In the genomic region with DNA sequence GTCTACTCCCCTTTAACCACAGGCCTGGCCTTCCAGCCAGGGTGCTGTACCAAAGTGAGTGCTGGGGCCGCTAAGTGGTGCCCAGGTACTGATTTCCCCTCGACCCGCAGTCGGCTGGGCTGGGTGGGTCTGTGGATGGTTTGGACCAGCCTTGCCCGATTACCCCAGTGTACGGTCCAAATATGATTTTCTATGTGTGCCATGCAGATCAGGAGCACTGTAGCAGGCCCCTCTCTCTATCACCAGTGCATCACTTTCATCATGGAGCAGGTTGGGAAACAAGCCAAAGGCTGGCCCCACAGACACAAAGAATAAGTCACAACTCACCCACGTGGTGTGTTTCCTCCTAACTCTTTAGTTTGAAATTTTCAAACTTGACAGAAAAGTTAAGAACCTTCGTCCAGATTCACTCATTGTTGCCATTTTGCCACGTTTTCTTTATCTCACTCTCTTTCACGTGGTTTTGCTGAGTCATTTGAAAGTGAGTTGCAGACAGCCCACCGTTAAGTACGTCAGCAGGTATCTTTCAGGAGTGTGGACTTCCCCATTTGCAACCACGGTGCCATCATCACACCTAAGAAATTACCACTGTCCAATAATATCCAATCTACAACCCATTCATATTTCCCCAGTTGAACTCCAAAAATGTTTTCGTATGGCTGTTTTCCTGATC, we compare ENCODE assay signal across 1 cellular context.
TF ChIP-seq lines count a peak whose summit lies in the region.

No MANE protein-coding gene starts in this region.

TF ChIP-seq in GM12878, 131 proteins besides CTCF, POLR2A, EP300 and RAD21 (continued from another document and continues in another):
- TF ChIP-seq, protein P1, sequence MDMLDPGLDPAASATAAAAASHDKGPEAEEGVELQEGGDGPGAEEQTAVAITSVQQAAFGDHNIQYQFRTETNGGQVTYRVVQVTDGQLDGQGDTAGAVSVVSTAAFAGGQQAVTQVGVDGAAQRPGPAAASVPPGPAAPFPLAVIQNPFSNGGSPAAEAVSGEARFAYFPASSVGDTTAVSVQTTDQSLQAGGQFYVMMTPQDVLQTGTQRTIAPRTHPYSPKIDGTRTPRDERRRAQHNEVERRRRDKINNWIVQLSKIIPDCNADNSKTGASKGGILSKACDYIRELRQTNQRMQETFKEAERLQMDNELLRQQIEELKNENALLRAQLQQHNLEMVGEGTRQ (IDR thresholded peaks at IDR 0.05; ENCODE audit: borderline replicate concordance, low read depth, low read length) = peak; percentile 39; the same call in 1 of the 2 replicates
- TF ChIP-seq IRF4 (IDR thresholded peaks at IDR 0.05; ENCODE audit: low read depth, low read length) (peak; percentile 87), SPI1 (IDR thresholded peaks at IDR 0.05; ENCODE audit: borderline replicate concordance, insufficient read depth, low read depth, low read length) (peak; percentile 96), WRNIP1 (IDR thresholded peaks at IDR 0.05; ENCODE audit: borderline replicate concordance, low read depth, low read length) (no peak), POU2F2 (IDR thresholded peaks at IDR 0.05; ENCODE audit: borderline replicate concordance, low read depth, low read length) (peak; percentile 84; the same call in 2 of the 3 replicates), IKZF2 (IDR thresholded peaks at IDR 0.05) (peak; percentile 95 to 97), NBN (IDR thresholded peaks at IDR 0.05) (peak; percentile 98), LARP7 (IDR thresholded peaks at IDR 0.05) (no peak), YY1 (IDR thresholded peaks at IDR 0.05; ENCODE audit: low read depth, low read length) (0 out of 2 replicates have a peak, but pooled peaks have one; percentile 55), JUND (IDR thresholded peaks at IDR 0.05; ENCODE audit: low read depth, low read length) (peak; percentile 80), MYC (IDR thresholded peaks at IDR 0.05; ENCODE audit: insufficient read depth, insufficient read length, insufficient replicate concordance, low read length, severe bottlenecking) (peak; percentile 20), NR2F1 (conservative IDR thresholded peaks at IDR 0.05) (0 out of 2 replicates have a peak, but pooled peaks have one; percentile 17), NFXL1 (IDR thresholded peaks at IDR 0.05; ENCODE audit: borderline replicate concordance) (no peak), SREBF1 (IDR thresholded peaks at IDR 0.05; ENCODE audit: low read length) (no peak), SMARCA5 (IDR thresholded peaks at IDR 0.05) (peak; percentile 97), PAX8 (IDR thresholded peaks at IDR 0.05) (no peak), KDM1A (IDR thresholded peaks at IDR 0.05; ENCODE audit: borderline replicate concordance) (no peak), SIN3A (IDR thresholded peaks at IDR 0.05; ENCODE audit: low read depth, low read length) (no peak), EED (IDR thresholded peaks at IDR 0.05; ENCODE audit: low read depth) (peak; percentile 47; the same call in 1 of the 2 replicates), MTA3 (IDR thresholded peaks at IDR 0.05; ENCODE audit: borderline replicate concordance, low read length) (peak; percentile 44; the same call in 1 of the 2 replicates), KAT2A (conservative IDR thresholded peaks at IDR 0.05; ENCODE audit: control insufficient read depth, low read depth, low read length) (no peak), SIX5 (IDR thresholded peaks at IDR 0.05; ENCODE audit: low read depth, low read length, severe bottlenecking) (no peak)
- TF ChIP-seq, protein P2, sequence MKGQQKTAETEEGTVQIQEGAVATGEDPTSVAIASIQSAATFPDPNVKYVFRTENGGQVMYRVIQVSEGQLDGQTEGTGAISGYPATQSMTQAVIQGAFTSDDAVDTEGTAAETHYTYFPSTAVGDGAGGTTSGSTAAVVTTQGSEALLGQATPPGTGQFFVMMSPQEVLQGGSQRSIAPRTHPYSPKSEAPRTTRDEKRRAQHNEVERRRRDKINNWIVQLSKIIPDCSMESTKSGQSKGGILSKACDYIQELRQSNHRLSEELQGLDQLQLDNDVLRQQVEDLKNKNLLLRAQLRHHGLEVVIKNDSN (IDR thresholded peaks at IDR 0.05; ENCODE audit: borderline replicate concordance, extremely low read length, insufficient read depth, low read depth, low read length) = no peak
- TF ChIP-seq, protein P3, sequence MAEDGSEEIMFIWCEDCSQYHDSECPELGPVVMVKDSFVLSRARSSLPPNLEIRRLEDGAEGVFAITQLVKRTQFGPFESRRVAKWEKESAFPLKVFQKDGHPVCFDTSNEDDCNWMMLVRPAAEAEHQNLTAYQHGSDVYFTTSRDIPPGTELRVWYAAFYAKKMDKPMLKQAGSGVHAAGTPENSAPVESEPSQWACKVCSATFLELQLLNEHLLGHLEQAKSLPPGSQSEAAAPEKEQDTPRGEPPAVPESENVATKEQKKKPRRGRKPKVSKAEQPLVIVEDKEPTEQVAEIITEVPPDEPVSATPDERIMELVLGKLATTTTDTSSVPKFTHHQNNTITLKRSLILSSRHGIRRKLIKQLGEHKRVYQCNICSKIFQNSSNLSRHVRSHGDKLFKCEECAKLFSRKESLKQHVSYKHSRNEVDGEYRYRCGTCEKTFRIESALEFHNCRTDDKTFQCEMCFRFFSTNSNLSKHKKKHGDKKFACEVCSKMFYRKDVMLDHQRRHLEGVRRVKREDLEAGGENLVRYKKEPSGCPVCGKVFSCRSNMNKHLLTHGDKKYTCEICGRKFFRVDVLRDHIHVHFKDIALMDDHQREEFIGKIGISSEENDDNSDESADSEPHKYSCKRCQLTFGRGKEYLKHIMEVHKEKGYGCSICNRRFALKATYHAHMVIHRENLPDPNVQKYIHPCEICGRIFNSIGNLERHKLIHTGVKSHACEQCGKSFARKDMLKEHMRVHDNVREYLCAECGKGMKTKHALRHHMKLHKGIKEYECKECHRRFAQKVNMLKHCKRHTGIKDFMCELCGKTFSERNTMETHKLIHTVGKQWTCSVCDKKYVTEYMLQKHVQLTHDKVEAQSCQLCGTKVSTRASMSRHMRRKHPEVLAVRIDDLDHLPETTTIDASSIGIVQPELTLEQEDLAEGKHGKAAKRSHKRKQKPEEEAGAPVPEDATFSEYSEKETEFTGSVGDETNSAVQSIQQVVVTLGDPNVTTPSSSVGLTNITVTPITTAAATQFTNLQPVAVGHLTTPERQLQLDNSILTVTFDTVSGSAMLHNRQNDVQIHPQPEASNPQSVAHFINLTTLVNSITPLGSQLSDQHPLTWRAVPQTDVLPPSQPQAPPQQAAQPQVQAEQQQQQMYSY (CRISPR knock-in tag; IDR thresholded peaks at IDR 0.05) = no peak
- TF ChIP-seq, protein P4, sequence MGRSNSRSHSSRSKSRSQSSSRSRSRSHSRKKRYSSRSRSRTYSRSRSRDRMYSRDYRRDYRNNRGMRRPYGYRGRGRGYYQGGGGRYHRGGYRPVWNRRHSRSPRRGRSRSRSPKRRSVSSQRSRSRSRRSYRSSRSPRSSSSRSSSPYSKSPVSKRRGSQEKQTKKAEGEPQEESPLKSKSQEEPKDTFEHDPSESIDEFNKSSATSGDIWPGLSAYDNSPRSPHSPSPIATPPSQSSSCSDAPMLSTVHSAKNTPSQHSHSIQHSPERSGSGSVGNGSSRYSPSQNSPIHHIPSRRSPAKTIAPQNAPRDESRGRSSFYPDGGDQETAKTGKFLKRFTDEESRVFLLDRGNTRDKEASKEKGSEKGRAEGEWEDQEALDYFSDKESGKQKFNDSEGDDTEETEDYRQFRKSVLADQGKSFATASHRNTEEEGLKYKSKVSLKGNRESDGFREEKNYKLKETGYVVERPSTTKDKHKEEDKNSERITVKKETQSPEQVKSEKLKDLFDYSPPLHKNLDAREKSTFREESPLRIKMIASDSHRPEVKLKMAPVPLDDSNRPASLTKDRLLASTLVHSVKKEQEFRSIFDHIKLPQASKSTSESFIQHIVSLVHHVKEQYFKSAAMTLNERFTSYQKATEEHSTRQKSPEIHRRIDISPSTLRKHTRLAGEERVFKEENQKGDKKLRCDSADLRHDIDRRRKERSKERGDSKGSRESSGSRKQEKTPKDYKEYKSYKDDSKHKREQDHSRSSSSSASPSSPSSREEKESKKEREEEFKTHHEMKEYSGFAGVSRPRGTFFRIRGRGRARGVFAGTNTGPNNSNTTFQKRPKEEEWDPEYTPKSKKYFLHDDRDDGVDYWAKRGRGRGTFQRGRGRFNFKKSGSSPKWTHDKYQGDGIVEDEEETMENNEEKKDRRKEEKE (IDR thresholded peaks at IDR 0.05) = no peak
- TF ChIP-seq, protein P5, sequence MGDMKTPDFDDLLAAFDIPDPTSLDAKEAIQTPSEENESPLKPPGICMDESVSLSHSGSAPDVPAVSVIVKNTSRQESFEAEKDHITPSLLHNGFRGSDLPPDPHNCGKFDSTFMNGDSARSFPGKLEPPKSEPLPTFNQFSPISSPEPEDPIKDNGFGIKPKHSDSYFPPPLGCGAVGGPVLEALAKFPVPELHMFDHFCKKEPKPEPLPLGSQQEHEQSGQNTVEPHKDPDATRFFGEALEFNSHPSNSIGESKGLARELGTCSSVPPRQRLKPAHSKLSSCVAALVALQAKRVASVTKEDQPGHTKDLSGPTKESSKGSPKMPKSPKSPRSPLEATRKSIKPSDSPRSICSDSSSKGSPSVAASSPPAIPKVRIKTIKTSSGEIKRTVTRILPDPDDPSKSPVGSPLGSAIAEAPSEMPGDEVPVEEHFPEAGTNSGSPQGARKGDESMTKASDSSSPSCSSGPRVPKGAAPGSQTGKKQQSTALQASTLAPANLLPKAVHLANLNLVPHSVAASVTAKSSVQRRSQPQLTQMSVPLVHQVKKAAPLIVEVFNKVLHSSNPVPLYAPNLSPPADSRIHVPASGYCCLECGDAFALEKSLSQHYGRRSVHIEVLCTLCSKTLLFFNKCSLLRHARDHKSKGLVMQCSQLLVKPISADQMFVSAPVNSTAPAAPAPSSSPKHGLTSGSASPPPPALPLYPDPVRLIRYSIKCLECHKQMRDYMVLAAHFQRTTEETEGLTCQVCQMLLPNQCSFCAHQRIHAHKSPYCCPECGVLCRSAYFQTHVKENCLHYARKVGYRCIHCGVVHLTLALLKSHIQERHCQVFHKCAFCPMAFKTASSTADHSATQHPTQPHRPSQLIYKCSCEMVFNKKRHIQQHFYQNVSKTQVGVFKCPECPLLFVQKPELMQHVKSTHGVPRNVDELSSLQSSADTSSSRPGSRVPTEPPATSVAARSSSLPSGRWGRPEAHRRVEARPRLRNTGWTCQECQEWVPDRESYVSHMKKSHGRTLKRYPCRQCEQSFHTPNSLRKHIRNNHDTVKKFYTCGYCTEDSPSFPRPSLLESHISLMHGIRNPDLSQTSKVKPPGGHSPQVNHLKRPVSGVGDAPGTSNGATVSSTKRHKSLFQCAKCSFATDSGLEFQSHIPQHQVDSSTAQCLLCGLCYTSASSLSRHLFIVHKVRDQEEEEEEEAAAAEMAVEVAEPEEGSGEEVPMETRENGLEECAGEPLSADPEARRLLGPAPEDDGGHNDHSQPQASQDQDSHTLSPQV (IDR thresholded peaks at IDR 0.05) = peak; percentile 95
- TF ChIP-seq, protein P6, sequence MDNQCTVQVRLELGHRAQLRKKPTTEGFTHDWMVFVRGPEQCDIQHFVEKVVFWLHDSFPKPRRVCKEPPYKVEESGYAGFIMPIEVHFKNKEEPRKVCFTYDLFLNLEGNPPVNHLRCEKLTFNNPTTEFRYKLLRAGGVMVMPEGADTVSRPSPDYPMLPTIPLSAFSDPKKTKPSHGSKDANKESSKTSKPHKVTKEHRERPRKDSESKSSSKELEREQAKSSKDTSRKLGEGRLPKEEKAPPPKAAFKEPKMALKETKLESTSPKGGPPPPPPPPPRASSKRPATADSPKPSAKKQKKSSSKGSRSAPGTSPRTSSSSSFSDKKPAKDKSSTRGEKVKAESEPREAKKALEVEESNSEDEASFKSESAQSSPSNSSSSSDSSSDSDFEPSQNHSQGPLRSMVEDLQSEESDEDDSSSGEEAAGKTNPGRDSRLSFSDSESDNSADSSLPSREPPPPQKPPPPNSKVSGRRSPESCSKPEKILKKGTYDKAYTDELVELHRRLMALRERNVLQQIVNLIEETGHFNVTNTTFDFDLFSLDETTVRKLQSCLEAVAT (IDR thresholded peaks at IDR 0.05) = 0 out of 2 replicates have a peak, but pooled peaks have one; percentile 73
- TF ChIP-seq, protein P7, sequence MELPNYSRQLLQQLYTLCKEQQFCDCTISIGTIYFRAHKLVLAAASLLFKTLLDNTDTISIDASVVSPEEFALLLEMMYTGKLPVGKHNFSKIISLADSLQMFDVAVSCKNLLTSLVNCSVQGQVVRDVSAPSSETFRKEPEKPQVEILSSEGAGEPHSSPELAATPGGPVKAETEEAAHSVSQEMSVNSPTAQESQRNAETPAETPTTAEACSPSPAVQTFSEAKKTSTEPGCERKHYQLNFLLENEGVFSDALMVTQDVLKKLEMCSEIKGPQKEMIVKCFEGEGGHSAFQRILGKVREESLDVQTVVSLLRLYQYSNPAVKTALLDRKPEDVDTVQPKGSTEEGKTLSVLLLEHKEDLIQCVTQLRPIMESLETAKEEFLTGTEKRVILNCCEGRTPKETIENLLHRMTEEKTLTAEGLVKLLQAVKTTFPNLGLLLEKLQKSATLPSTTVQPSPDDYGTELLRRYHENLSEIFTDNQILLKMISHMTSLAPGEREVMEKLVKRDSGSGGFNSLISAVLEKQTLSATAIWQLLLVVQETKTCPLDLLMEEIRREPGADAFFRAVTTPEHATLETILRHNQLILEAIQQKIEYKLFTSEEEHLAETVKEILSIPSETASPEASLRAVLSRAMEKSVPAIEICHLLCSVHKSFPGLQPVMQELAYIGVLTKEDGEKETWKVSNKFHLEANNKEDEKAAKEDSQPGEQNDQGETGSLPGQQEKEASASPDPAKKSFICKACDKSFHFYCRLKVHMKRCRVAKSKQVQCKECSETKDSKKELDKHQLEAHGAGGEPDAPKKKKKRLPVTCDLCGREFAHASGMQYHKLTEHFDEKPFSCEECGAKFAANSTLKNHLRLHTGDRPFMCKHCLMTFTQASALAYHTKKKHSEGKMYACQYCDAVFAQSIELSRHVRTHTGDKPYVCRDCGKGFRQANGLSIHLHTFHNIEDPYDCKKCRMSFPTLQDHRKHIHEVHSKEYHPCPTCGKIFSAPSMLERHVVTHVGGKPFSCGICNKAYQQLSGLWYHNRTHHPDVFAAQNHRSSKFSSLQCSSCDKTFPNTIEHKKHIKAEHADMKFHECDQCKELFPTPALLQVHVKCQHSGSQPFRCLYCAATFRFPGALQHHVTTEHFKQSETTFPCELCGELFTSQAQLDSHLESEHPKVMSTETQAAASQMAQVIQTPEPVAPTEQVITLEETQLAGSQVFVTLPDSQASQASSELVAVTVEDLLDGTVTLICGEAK (IDR thresholded peaks at IDR 0.05; ENCODE audit: borderline replicate concordance) = 0 out of 2 replicates have a peak, but pooled peaks have one; percentile 33
- TF ChIP-seq, protein P8, sequence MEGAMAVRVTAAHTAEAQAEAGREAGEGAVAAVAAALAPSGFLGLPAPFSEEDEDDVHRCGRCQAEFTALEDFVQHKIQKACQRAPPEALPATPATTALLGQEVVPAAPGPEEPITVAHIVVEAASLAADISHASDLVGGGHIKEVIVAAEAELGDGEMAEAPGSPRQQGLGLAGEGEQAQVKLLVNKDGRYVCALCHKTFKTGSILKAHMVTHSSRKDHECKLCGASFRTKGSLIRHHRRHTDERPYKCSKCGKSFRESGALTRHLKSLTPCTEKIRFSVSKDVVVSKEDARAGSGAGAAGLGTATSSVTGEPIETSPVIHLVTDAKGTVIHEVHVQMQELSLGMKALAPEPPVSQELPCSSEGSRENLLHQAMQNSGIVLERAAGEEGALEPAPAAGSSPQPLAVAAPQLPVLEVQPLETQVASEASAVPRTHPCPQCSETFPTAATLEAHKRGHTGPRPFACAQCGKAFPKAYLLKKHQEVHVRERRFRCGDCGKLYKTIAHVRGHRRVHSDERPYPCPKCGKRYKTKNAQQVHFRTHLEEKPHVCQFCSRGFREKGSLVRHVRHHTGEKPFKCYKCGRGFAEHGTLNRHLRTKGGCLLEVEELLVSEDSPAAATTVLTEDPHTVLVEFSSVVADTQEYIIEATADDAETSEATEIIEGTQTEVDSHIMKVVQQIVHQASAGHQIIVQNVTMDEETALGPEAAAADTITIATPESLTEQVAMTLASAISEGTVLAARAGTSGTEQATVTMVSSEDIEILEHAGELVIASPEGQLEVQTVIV (IDR thresholded peaks at IDR 0.05; ENCODE audit: borderline replicate concordance, partially characterized antibody) = peak; percentile 38
